In the genomic region with DNA sequence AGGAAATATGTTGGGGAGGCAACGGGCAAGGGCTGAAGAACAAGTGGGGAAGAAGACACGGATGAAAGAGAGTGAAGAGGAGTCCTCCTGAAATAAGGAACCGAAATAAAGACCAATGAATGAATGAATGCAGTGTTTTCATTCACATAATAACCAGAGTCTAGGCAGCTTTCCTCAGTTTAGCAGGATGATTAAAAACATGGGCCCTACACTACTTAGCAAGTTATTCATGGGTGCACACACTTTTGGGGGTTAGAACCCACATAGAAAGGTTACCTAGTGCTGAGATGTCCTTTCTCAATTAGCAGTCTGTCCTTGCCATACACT, we compare ENCODE assay signal across 16 cellular contexts. TPM values are rescaled to one million over a fixed set of nuclear protein-coding genes. Genes with fewer than 3 reads are reported as not detected.
DNase-seq lines count a peak whose midpoint lies in the region; ATAC-seq, FAIRE-seq and TF ChIP-seq lines count a peak whose summit lies in the region.
"Had no signal": no experiment of that assay in that cellular context is flagged by ENCODE, and none has a peak within 500 bp of the region (broad histone marks: within the 10 kb centered on the region; RNA-seq: fewer than 3 reads in every experiment).

No MANE protein-coding gene starts in this region.

- H3K27me3 Mint-ChIP-seq in activated T-cell treated with anti-CD3 and anti-CD28 coated beads, Interleukin-2, amount 50 U/mL, for 24 hours = no peaks in the 10 kb centered on the region
- H3K27me3 Mint-ChIP-seq: IgD-negative memory B cell had no signal

- peak overlapping the region; percentile 11; the same call in 1 of the 2 replicates for H3K4me2 ChIP-seq in MM.1S (ENCODE audit: low read depth, low read length)
- H3K4me2 ChIP-seq in GM12878 (ENCODE audit: control insufficient read depth, insufficient read depth) = peak overlapping the region; percentile 7; the same call in 1 of the 2 replicates
- no peak overlapping the region for H3K4me2 ChIP-seq in parathyroid adenoma (ENCODE audit: low read length)
- H3K4me2 ChIP-seq in OCI-LY7 (ENCODE audit: low read length) = no peak overlapping the region
- H3K4me2 ChIP-seq: BLaER1 had no signal

- peaks cover 5% of the 10 kb centered on the region for H3K36me3 Mint-ChIP-seq in activated T-cell treated with anti-CD3 and anti-CD28 coated beads, Interleukin-2, amount 50 U/mL, for 24 hours (ENCODE audit: low read depth)
- H3K36me3 Mint-ChIP-seq: IgD-negative memory B cell had no signal

- DNase-seq in activated T-cell treated with anti-CD3 and anti-CD28 coated beads, Interleukin-2, amount 50 U/mL, for 24 hours = no peak
- DNase-seq in activated T-cell treated with anti-CD3 and anti-CD28 coated beads, Interleukin-2, amount 50 U/mL, for 48 hours = no peak
- no peak for DNase-seq in MM.1S
- no peak for DNase-seq in GM12878 (ENCODE audit: low read depth, low spot score)
- no peak for DNase-seq in OCI-LY7 (ENCODE audit: low spot score)
- no peak for DNase-seq in activated CD8-positive, alpha-beta memory T cell treated with anti-CD3 and anti-CD28 coated beads, Interleukin-2, amount 50 U/mL, for 4 hours
- no peak for DNase-seq in NCI-H1048 (lab: John Stamatoyannopoulos, UW)
- DNase-seq: 8988T, AML-193, Calu3, DMS 273 treated with DMSO at 0.1 percent for 48 hours, HCEC 1CT had no signal

- H3K4me3 ChIP-seq in MM.1S (ENCODE audit: low read length) = no peak overlapping the region
- H3K4me3 ChIP-seq in GM12878 = no peak overlapping the region
- no peak overlapping the region for H3K4me3 ChIP-seq in parathyroid adenoma (ENCODE audit: low read depth, low read length)
- H3K4me3 ChIP-seq in OCI-LY7 (ENCODE audit: low read depth, low read length, poor library complexity, severe bottlenecking) = no peak overlapping the region
- H3K4me3 ChIP-seq: BLaER1 had no signal

- peak; percentile 49 for FAIRE-seq in GM12878 (lab: Jason Lieb, UNC)
- FAIRE-seq: GM19239 had no signal

- no peaks in the 10 kb centered on the region for H3K36me3 ChIP-seq in MM.1S (replicated peaks; ENCODE audit: insufficient read depth, low read length)
- no peaks in the 10 kb centered on the region for H3K36me3 ChIP-seq in GM12878 (ENCODE audit: control insufficient read depth in 2 of 2, insufficient read depth in 2 of 2, low read length in 1 of 2)
- no peaks in the 10 kb centered on the region for H3K36me3 ChIP-seq in parathyroid adenoma (ENCODE audit: control insufficient read depth, insufficient read depth, low read length)
- H3K36me3 ChIP-seq in OCI-LY7 (ENCODE audit: insufficient read depth, low read length) = no peaks in the 10 kb centered on the region
- H3K36me3 ChIP-seq: BLaER1 had no signal

- no peaks in the 10 kb centered on the region for H4K20me1 ChIP-seq in MM.1S (ENCODE audit: insufficient read depth, low read length)
- H4K20me1 ChIP-seq in GM12878 (ENCODE audit: control insufficient read depth, insufficient read depth) = no peaks in the 10 kb centered on the region
- H4K20me1 ChIP-seq in OCI-LY7 (ENCODE audit: insufficient read depth, low read length) = no peaks in the 10 kb centered on the region
- H4K20me1 ChIP-seq: BLaER1 had no signal

- H3K9me3 ChIP-seq in MM.1S (replicated peaks; ENCODE audit: insufficient read depth, low read length) (no peaks in the 10 kb centered on the region), GM12878 (replicated peaks; ENCODE audit: control insufficient read depth, insufficient read depth, low read length) (no peaks in the 10 kb centered on the region), parathyroid adenoma (ENCODE audit: control insufficient read depth, low read length) (no peaks in the 10 kb centered on the region), OCI-LY7 (ENCODE audit: low read length) (no peaks in the 10 kb centered on the region)

- H3K9me2 ChIP-seq in MM.1S (replicated peaks; ENCODE audit: insufficient read depth, low read length) = no peaks in the 10 kb centered on the region
- no peaks in the 10 kb centered on the region for H3K9me2 ChIP-seq in OCI-LY7 (ENCODE audit: insufficient read depth, low read length)

- TF ChIP-seq CTCF in MM.1S (IDR thresholded peaks at IDR 0.05; ENCODE audit: low read length) (no peak), GM12878 (IDR thresholded peaks at IDR 0.05 in 2 of 3, conservative IDR thresholded peaks at IDR 0.05 in 1 of 3; ENCODE audit: control insufficient read depth in 2 of 3, extremely low read depth in 1 of 3, insufficient read depth in 1 of 3, low read depth in 3 of 3, low read length in 3 of 3) (no peak), parathyroid adenoma (IDR thresholded peaks at IDR 0.05) (no peak), OCI-LY7 (conservative IDR thresholded peaks at IDR 0.05; ENCODE audit: low read length) (no peak)

- RAD21 ChIA-PET in GM12878 (lab: Charles Lee; ENCODE audit: unreplicated experiment) = no interaction called here

- TF ChIP-seq POLR2A in GM12878 (IDR thresholded peaks at IDR 0.05; ENCODE audit: low read depth, low read length) = no peak

- no peak for TF ChIP-seq RAD21 in GM12878 (IDR thresholded peaks at IDR 0.05; ENCODE audit: insufficient read depth, low read depth, low read length)

- no peak overlapping the region for H3K27ac ChIP-seq in MM.1S (ENCODE audit: low read length)
- no peak overlapping the region for H3K27ac ChIP-seq in GM12878 (ENCODE audit: control insufficient read depth, insufficient read depth)
- no peak overlapping the region for H3K27ac ChIP-seq in parathyroid adenoma
- H3K27ac ChIP-seq in OCI-LY7 (ENCODE audit: low read depth, low read length, poor library complexity, severe bottlenecking) = no peak overlapping the region
- H3K27ac ChIP-seq: BLaER1 had no signal

- H3K79me2 ChIP-seq in MM.1S (ENCODE audit: low read length) (no peaks in the 10 kb centered on the region), GM12878 (ENCODE audit: control insufficient read depth, insufficient read depth, low read length) (no peaks in the 10 kb centered on the region), parathyroid adenoma (peaks cover 7% of the 10 kb centered on the region), OCI-LY7 (ENCODE audit: insufficient read depth, low read depth, low read length) (no peaks in the 10 kb centered on the region)

- CTCF ChIA-PET in GM12878 (lab: Yijun Ruan, JAX) = no interaction called here
- CTCF ChIA-PET in OCI-LY7 (lab: Charles Lee; ENCODE audit: unreplicated experiment) = no interaction called here

- in situ Hi-C loops in GM12878 (cut with MboI) = no loop called here

- no peak overlapping the region for H3K4me3 Mint-ChIP-seq in activated T-cell treated with anti-CD3 and anti-CD28 coated beads, Interleukin-2, amount 50 U/mL, for 24 hours

- POLR2A ChIA-PET in GM12878 (lab: Charles Lee) (no interaction called here), OCI-LY7 (lab: Charles Lee) (no interaction called here)

- ATAC-seq in GM12878 = no peak

- H3K27me3 ChIP-seq in MM.1S (replicated peaks; ENCODE audit: insufficient read depth, low read length) (no peaks in the 10 kb centered on the region), GM12878 (replicated peaks in 1 of 2; ENCODE audit: control insufficient read depth in 2 of 2, insufficient read depth in 2 of 2, low read length in 1 of 2) (no peaks in the 10 kb centered on the region), parathyroid adenoma (ENCODE audit: control insufficient read depth, insufficient read depth, low read length) (no peaks in the 10 kb centered on the region)
- H3K27me3 ChIP-seq: BLaER1 had no signal

- no peak overlapping the region for H3K9ac ChIP-seq in MM.1S (ENCODE audit: low read length)
- H3K9ac ChIP-seq in GM12878 (ENCODE audit: control insufficient read depth, insufficient read depth, low read length) = no peak overlapping the region
- H3K9ac ChIP-seq in parathyroid adenoma = no peak overlapping the region
- H3K9ac ChIP-seq: BLaER1 had no signal

- 10% methylated on average over 3 of the region's 3 CpGs for WGBS in GM12878 (ENCODE audit: insufficient coverage, insufficient replicate concordance, low lambda C conversion rate, missing lambda C conversion rate)

- peaks cover 9% of the 10 kb centered on the region for H3K4me1 Mint-ChIP-seq in activated T-cell treated with anti-CD3 and anti-CD28 coated beads, Interleukin-2, amount 50 U/mL, for 24 hours (ENCODE audit: low read depth)

- H3F3A ChIP-seq in MM.1S (ENCODE audit: insufficient read depth, low read length) = no peaks in the 10 kb centered on the region

- no peak for TF ChIP-seq EP300 in GM12878 (IDR thresholded peaks at IDR 0.05; ENCODE audit: borderline replicate concordance in 1 of 2, control insufficient read depth in 1 of 2, low read depth in 2 of 2, low read length in 2 of 2)

- peaks cover 5% of the 10 kb centered on the region; the same call in 1 of the 2 replicates for H3K4me1 ChIP-seq in MM.1S (ENCODE audit: low read length)
- peaks cover 12% of the 10 kb centered on the region for H3K4me1 ChIP-seq in GM12878 (ENCODE audit: control insufficient read depth, insufficient read depth, low read length)
- H3K4me1 ChIP-seq in parathyroid adenoma = peaks cover 47% of the 10 kb centered on the region
- H3K4me1 ChIP-seq in OCI-LY7 (ENCODE audit: insufficient read depth, low read length, poor library complexity, severe bottlenecking) = no peaks in the 10 kb centered on the region
- H3K4me1 ChIP-seq: BLaER1 had no signal

- intact Hi-C loops in GM12878 (cut with micrococcal nuclease; ENCODE audit: unreplicated experiment) = no loop called here
- intact Hi-C loops in OCI-LY7 (cut with micrococcal nuclease; ENCODE audit: unreplicated experiment) = no loop called here

- SMC1A ChIA-PET in GM12878 (lab: Charles Lee; ENCODE audit: uncharacterized antibody, unreplicated experiment) = interaction anchor here (0.6 kb wide), 1 partner anchor 97 kb away, joined by 3 read pairs; no protein-coding TSS in a partner anchor

- no peak overlapping the region for H2AFZ ChIP-seq in MM.1S (ENCODE audit: low read length)
- no peak overlapping the region for H2AFZ ChIP-seq in GM12878 (ENCODE audit: control insufficient read depth, low read depth, low read length)
- peak overlapping the region; percentile 51 for H2AFZ ChIP-seq in parathyroid adenoma
- no peak overlapping the region for H2AFZ ChIP-seq in OCI-LY7 (ENCODE audit: low read length)

- no peaks in the 10 kb centered on the region for H3K9me3 Mint-ChIP-seq in activated T-cell treated with anti-CD3 and anti-CD28 coated beads, Interleukin-2, amount 50 U/mL, for 24 hours
- H3K9me3 Mint-ChIP-seq: IgD-negative memory B cell had no signal

- no TSS peak for BruUV-seq in GM12878 (replicated peaks; lab: Mats Ljungman, UMichigan)
- BruUV-seq in OCI-LY7 (replicated peaks; lab: Mats Ljungman, UMichigan) = no TSS peak

- H3K27ac Mint-ChIP-seq in activated T-cell treated with anti-CD3 and anti-CD28 coated beads, Interleukin-2, amount 50 U/mL, for 24 hours = peak overlapping the region; percentile 22

RNA-seq across cellular contexts. Expression of a gene that starts 5.9 kb away (rescaled TPM):
- total RNA-seq in GM12878 (2013; cell fraction: nucleolus; rRNA removed) = 22.0 and 22.3 TPM in 2 replicates
- total RNA-seq in GM12878 (2014; rRNA removed) (19.5 and 19.7 TPM in 2 replicates), GM12878 (2014; rRNA removed; fragmentation: Illumina TruSeq; extraction: Trizol) (22.2 and 22.3 TPM in 2 replicates), GM12878 (2021) (33.2 and 33.6 TPM in 2 replicates), OCI-LY7 (2022) (not detected in 2 replicates)
- 17.9 TPM for polyA plus RNA-seq in GM12878 (2011; ENCODE audit: low read depth)
- polyA plus RNA-seq in GM12878 (2011; rRNA removed) (19.2 and 23.5 TPM in 2 replicates), GM12878 (2014; fragmentation: Illumina TruSeq; extraction: Trizol) (22.2 and 28.2 TPM in 2 replicates), GM12878 (2014; fragmentation: Nextera tagmentation; extraction: Ambion mirVana) (10 to 100 TPM in 1 of 2 experiments, 1 to 10 TPM in 1; 5.7 to 11.8 TPM), GM12878 (2014; rRNA removed) (20.8 and 21.1 TPM in 2 replicates), GM12878 (2016; fragmentation: Nextera tagmentation; extraction: Ambion mirVana) (10 to 100 TPM; 35.0 to 36.2 TPM)
- polyA plus RNA-seq in GM12878 (2011; cell fraction: cytosol; rRNA removed) = 12.1 and 13.8 TPM in 2 replicates
- polyA plus RNA-seq in GM12878 (2011; cell fraction: nucleus; rRNA removed) = 11.3 and 12.5 TPM in 2 replicates
- 17.7 and 18.7 TPM in 2 replicates for polyA plus RNA-seq in GM12878 (2012)
- polyA minus RNA-seq in GM12878 (2011; rRNA and poly(A)+ RNA removed) = 8.8 and 9.1 TPM in 2 replicates
- 5.2 and 7.6 TPM in 2 replicates for polyA minus RNA-seq in GM12878 (2011; cell fraction: cytosol; rRNA and poly(A)+ RNA removed)
- 2.8 and 3.7 TPM in 2 replicates for polyA minus RNA-seq in GM12878 (2011; cell fraction: nucleus; rRNA and poly(A)+ RNA removed)
- total RNA-seq in OCI-LY7 (2014; rRNA removed; shearing (Covaris generic)) = not detected in 2 replicates

Comparison
In these comparisons a context has a peak if more than half of its experiments do, and no peak if none do; other contexts are left out.
1. H3K4me2 ChIP-seq: peak in MM.1S (single experiment) and GM12878 (single experiment); none in parathyroid adenoma (single experiment) and OCI-LY7 (single experiment).
2. RNA of a gene that starts 5.9 kb away (total RNA-seq): 19.5 to 33.6 TPM in GM12878; not detected in OCI-LY7; every median in the first group is over 10 times any median in the second.